ENCODE assay signal across 12 cellular contexts in genomic region chr2:190119948-190120347, GRCh38. TPM values are rescaled to one million over a fixed set of nuclear protein-coding genes. Genes with fewer than 3 reads are reported as not detected.
A peak's percentile ranks its signal among the peaks of the same experiment; 100 is the strongest.
DNase-seq lines count a peak whose midpoint lies in the region; ATAC-seq and TF ChIP-seq lines count a peak whose summit lies in the region.
"Had no signal": no experiment of that assay in that cellular context is flagged by ENCODE, and none has a peak within 500 bp of the region (broad histone marks: within the 10 kb centered on the region; RNA-seq: fewer than 3 reads in every experiment).

No MANE protein-coding gene starts in this region.

- H3K4me1 Mint-ChIP-seq in endodermal cell (peaks cover 19% of the 10 kb centered on the region), neural progenitor cell (peaks cover 3% of the 10 kb centered on the region)

- in situ Hi-C loops in G401 (cut with HindIII; ENCODE audit: low sequenced_read_pairs) = no loop called here

- WGBS in endodermal cell (ENCODE audit: insufficient coverage in 1 of 2, insufficient read length in 1 of 2), 2 experiments = 86 to 100% methylated on average over 4 to 12 of the region's 12 CpGs

- no peaks in the 10 kb centered on the region for H3K9me3 Mint-ChIP-seq in endodermal cell
- H3K9me3 Mint-ChIP-seq in neural progenitor cell = no peaks in the 10 kb centered on the region

- H3K9ac ChIP-seq in MM.1S (ENCODE audit: low read length) = no peak overlapping the region
- no peak overlapping the region for H3K9ac ChIP-seq in endodermal cell (ENCODE audit: extremely low read depth, low read length, poor library complexity, severe bottlenecking)
- H3K9ac ChIP-seq in neural progenitor cell = no peak overlapping the region

- H3K4me2 ChIP-seq in MM.1S (ENCODE audit: low read depth, low read length) = peak overlapping the region; percentile 43; the same call in 1 of the 2 replicates
- H3K4me2 ChIP-seq in neural progenitor cell = peak overlapping the region; percentile 64

- H3K79me2 ChIP-seq in MM.1S (ENCODE audit: low read length) (no peaks in the 10 kb centered on the region), neural progenitor cell (ENCODE audit: low read depth) (no peaks in the 10 kb centered on the region)

- peak overlapping the region; percentile 17; the same call in 1 of the 2 replicates for H3K4me3 ChIP-seq in MM.1S (ENCODE audit: low read length)
- H3K4me3 ChIP-seq in endodermal cell (ENCODE audit: low read length) = no peak overlapping the region
- H3K4me3 ChIP-seq in neural progenitor cell = no peak overlapping the region

- peak; percentile 5 for DNase-seq in G401 (ENCODE audit: low spot score)
- no peak for DNase-seq in MM.1S
- peak; percentile 58 for DNase-seq in endodermal cell
- no peak for DNase-seq in neural progenitor cell (ENCODE audit: low spot score)
- no peak for DNase-seq in AG08396 (ENCODE audit: low spot score)
- DNase-seq in NCI-H774 (lab: John Stamatoyannopoulos, UW) = no peak
- no peak for DNase-seq in HUDEP-2 (lab: John Stamatoyannopoulos, UW; ENCODE audit: unreplicated experiment in 76 of 76)
- DNase-seq: activated CD4-positive, alpha-beta T cell treated with anti-CD3 and anti-CD28 coated beads, Interleukin-2, amount 50 U/mL, for 4 hours; amniotic stem cell; mesenchymal stem cell; NCI-H2107 had no signal

- no peaks in the 10 kb centered on the region for H3F3A ChIP-seq in MM.1S (ENCODE audit: insufficient read depth, low read length)
- peaks cover 3% of the 10 kb centered on the region for H3F3A ChIP-seq in neural progenitor cell (ENCODE audit: low read depth)

- no peak overlapping the region for H3K27ac ChIP-seq in MM.1S (ENCODE audit: low read length)
- no peak overlapping the region for H3K27ac ChIP-seq in endodermal cell (ENCODE audit: low read depth, low read length)
- no peak overlapping the region for H3K27ac ChIP-seq in neural progenitor cell

- H3K27ac Mint-ChIP-seq in endodermal cell (no peak overlapping the region), neural progenitor cell (no peak overlapping the region)

- ATAC-seq in HG03457 (IDR thresholded peaks at IDR 0.05; ENCODE audit: unreplicated experiment) = no peak

- H3K36me3 ChIP-seq in MM.1S (replicated peaks; ENCODE audit: insufficient read depth, low read length) = no peaks in the 10 kb centered on the region
- H3K36me3 ChIP-seq in endodermal cell (ENCODE audit: control insufficient read depth, insufficient read depth, low read length) = no peaks in the 10 kb centered on the region
- no peaks in the 10 kb centered on the region for H3K36me3 ChIP-seq in neural progenitor cell

- H3K27me3 Mint-ChIP-seq in endodermal cell (ENCODE audit: insufficient read depth) (peaks cover 2% of the 10 kb centered on the region), neural progenitor cell (ENCODE audit: insufficient read depth, low read depth) (no peaks in the 10 kb centered on the region)

- H3K9me2 ChIP-seq in MM.1S (replicated peaks; ENCODE audit: insufficient read depth, low read length) = no peaks in the 10 kb centered on the region

- no peaks in the 10 kb centered on the region for H3K36me3 Mint-ChIP-seq in endodermal cell (ENCODE audit: low read depth)
- no peaks in the 10 kb centered on the region for H3K36me3 Mint-ChIP-seq in neural progenitor cell

- H4K20me1 ChIP-seq in MM.1S (ENCODE audit: insufficient read depth, low read length) (no peaks in the 10 kb centered on the region), neural progenitor cell (ENCODE audit: low read depth) (no peaks in the 10 kb centered on the region)

- H3K4me1 ChIP-seq in MM.1S (ENCODE audit: low read length) (no peaks in the 10 kb centered on the region; the same call in 1 of the 2 replicates), endodermal cell (ENCODE audit: control insufficient read depth, insufficient read depth, low read length) (no peaks in the 10 kb centered on the region), neural progenitor cell (no peaks in the 10 kb centered on the region)

- H3K4me3 Mint-ChIP-seq in endodermal cell = peak overlapping the region; percentile 60
- H3K4me3 Mint-ChIP-seq in neural progenitor cell = no peak overlapping the region

- TF ChIP-seq CTCF in MM.1S (IDR thresholded peaks at IDR 0.05; ENCODE audit: low read length) (no peak), endodermal cell (conservative IDR thresholded peaks at IDR 0.05) (no peak), neural progenitor cell (IDR thresholded peaks at IDR 0.05) (no peak)

- H2AFZ ChIP-seq in MM.1S (ENCODE audit: low read length) (peak overlapping the region; percentile 17; the same call in 1 of the 2 replicates), neural progenitor cell (replicated peaks) (peak overlapping the region; percentile 87)

- H3K27me3 ChIP-seq in MM.1S (replicated peaks; ENCODE audit: insufficient read depth, low read length) = no peaks in the 10 kb centered on the region
- no peaks in the 10 kb centered on the region for H3K27me3 ChIP-seq in endodermal cell (ENCODE audit: control insufficient read depth, insufficient read depth, low read length, poor library complexity, severe bottlenecking)
- H3K27me3 ChIP-seq in neural progenitor cell = no peaks in the 10 kb centered on the region

- H3K9me3 ChIP-seq in MM.1S (replicated peaks; ENCODE audit: insufficient read depth, low read length) (no peaks in the 10 kb centered on the region), endodermal cell (ENCODE audit: control insufficient read depth, low read length) (peaks cover 4% of the 10 kb centered on the region), neural progenitor cell (ENCODE audit: low read depth) (no peaks in the 10 kb centered on the region)

RNA-seq across cellular contexts. Expression of gene MSTN, which starts 57.4 kb away (rescaled TPM):
- total RNA-seq in G401 (2014; rRNA removed; shearing (Covaris generic)) = not detected in 2 replicates
- total RNA-seq in endodermal cell = not detected
- 3.3 TPM for polyA plus RNA-seq in endodermal cell (2013, experiment 1 of 2)
- polyA plus RNA-seq in endodermal cell (2013, experiment 2 of 2) = 3.2 TPM
- 0.54 TPM in 1 of 2 replicates, not detected in the other for total RNA-seq in neural progenitor cell (ENCODE audit: low replicate concordance)

Comparison
In these comparisons a context has a peak if more than half of its experiments do, and no peak if none do; other contexts are left out.
1. DNase-seq: peak in G401 (single experiment) and endodermal cell (single experiment); none in MM.1S (single experiment), neural progenitor cell (single experiment), AG08396 (single experiment), NCI-H774 (single experiment) and HUDEP-2 (0 of 76).